In the genomic region with DNA sequence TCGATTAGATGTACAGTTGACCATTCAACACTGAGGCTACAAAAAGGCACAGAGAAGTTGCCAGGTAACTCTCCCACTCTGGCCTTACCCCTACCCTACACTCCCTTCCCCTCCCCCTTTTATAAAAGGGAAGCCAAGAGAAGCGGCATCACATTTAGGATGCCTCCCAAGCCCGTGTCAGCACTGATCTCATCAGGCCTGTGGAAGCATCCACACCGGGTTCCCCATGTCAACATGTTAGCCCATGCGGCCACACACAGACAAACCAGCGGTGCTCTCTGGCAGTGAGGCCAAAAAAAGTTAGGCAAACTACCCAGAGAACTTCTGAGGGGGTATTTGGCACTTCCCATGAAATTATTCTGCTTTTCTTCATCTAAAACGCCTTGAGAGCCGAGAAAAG, we compare ENCODE assay signal across 1 cellular context.
TF ChIP-seq lines count a peak whose summit lies in the region.

No MANE protein-coding gene starts in this region.

TF ChIP-seq in A549, 52 proteins besides CTCF, POLR2A, EP300 and RAD21 (continued from another document):
- TF ChIP-seq, protein P1, sequence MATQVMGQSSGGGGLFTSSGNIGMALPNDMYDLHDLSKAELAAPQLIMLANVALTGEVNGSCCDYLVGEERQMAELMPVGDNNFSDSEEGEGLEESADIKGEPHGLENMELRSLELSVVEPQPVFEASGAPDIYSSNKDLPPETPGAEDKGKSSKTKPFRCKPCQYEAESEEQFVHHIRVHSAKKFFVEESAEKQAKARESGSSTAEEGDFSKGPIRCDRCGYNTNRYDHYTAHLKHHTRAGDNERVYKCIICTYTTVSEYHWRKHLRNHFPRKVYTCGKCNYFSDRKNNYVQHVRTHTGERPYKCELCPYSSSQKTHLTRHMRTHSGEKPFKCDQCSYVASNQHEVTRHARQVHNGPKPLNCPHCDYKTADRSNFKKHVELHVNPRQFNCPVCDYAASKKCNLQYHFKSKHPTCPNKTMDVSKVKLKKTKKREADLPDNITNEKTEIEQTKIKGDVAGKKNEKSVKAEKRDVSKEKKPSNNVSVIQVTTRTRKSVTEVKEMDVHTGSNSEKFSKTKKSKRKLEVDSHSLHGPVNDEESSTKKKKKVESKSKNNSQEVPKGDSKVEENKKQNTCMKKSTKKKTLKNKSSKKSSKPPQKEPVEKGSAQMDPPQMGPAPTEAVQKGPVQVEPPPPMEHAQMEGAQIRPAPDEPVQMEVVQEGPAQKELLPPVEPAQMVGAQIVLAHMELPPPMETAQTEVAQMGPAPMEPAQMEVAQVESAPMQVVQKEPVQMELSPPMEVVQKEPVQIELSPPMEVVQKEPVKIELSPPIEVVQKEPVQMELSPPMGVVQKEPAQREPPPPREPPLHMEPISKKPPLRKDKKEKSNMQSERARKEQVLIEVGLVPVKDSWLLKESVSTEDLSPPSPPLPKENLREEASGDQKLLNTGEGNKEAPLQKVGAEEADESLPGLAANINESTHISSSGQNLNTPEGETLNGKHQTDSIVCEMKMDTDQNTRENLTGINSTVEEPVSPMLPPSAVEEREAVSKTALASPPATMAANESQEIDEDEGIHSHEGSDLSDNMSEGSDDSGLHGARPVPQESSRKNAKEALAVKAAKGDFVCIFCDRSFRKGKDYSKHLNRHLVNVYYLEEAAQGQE (IDR thresholded peaks at IDR 0.05) = no peak
- TF ChIP-seq MYC (IDR thresholded peaks at IDR 0.05; ENCODE audit: borderline replicate concordance, low read length) = no peak
- TF ChIP-seq ESRRA (IDR thresholded peaks at IDR 0.05; ENCODE audit: borderline replicate concordance, low read length) = no peak
- no peak for TF ChIP-seq CBX8 (IDR thresholded peaks at IDR 0.05)
